In genomic region chr19:14200147-14200841, GRCh38 we compare ENCODE assay signal across 8 cellular contexts. TPM values are rescaled to one million over a fixed set of nuclear protein-coding genes. Genes with fewer than 3 reads are reported as not detected.
DNase-seq lines count a peak whose midpoint lies in the region; ATAC-seq, FAIRE-seq and TF ChIP-seq lines count a peak whose summit lies in the region.
"Not testable (repeated sequence)": the region's sequence is repeated elsewhere in the genome, so short reads cannot be mapped to it uniquely, and the experiment has no call there.

No MANE protein-coding gene starts in this region.

- intact Hi-C loops in lower lobe of right lung (cut with DNase I): not testable (repeated sequence)

- peak; percentile 57 for FAIRE-seq in GM12892 (lab: Jason Lieb, UNC)

- H3K27me3 ChIP-seq in AG04450 (ENCODE audit: control insufficient read depth, insufficient read depth, low read length): peaks cover 13% of the 10 kb centered on the region
- not testable (repeated sequence) for H3K27me3 ChIP-seq in lower lobe of right lung (ENCODE audit: low read depth)

- not testable (repeated sequence) for H3K4me3 ChIP-seq in AG04450 (ENCODE audit: low read depth, low read length); lower lobe of right lung

- peaks cover 12% of the 10 kb centered on the region for H3K4me1 ChIP-seq in lower lobe of right lung

- not testable (repeated sequence) for H3K27ac ChIP-seq in AG04450 (ENCODE audit: low read depth, low read length)
- peak overlapping the region; percentile 11 for H3K27ac ChIP-seq in lower lobe of right lung

- peak; percentile 23 for DNase-seq in AG04450 (ENCODE audit: low read depth, low spot score)
- DNase-seq in GM12892 (ENCODE audit: insufficient read length): not testable (repeated sequence)
- DNase-seq in NCI-H1694 treated with DMSO at 0.1 percent for 48 hours (lab: John Stamatoyannopoulos, UW): peak; percentile 35
- peak; percentile 55 for DNase-seq in UCSD-AML1 (lab: John Stamatoyannopoulos, UW; ENCODE audit: unreplicated experiment)
- DNase-seq in activated gamma-delta T cell treated with Interleukin-2 at 50 U/mL for 16 hours: peak; percentile 51
- peak; percentile 69 for DNase-seq in lower lobe of right lung
- DNase-seq in stimulated activated CD4-positive, alpha-beta T cell treated with anti-CD3 and anti-CD28 coated beads, Interleukin-1b, Interleukin-23, amount 100 ng/mL, for 4 hours (ENCODE audit: low read depth in 2 of 2): peak; percentile 30 to 38

- not testable (repeated sequence) for H3K36me3 ChIP-seq in lower lobe of right lung

- CTCF ChIA-PET in AG04450 (lab: Charles Lee): interaction anchor here (0.6 to 8.0 kb wide), 13 partner anchors 13 to 283 kb away, joined by 3 to 87 read pairs (median 3); partner anchors contain the start of gene ASF1B

- ATAC-seq in esophagus mucosa (peak; percentile 57), lower lobe of right lung (peak; percentile 77 to 78)

- POLR2A ChIA-PET in AG04450 (lab: Yijun Ruan, JAX): interaction anchor here (1.6 kb wide), 1 partner anchor 148 kb away, joined by 5 read pairs; no protein-coding TSS in a partner anchor

- H3K9me3 ChIP-seq in AG04450 (ENCODE audit: control insufficient read depth, insufficient read depth, low read length); lower lobe of right lung: not testable (repeated sequence)

- not testable (repeated sequence) for TF ChIP-seq POLR2A in GM12892 (IDR thresholded peaks at IDR 0.05; ENCODE audit: low read depth, low read length)

- peak; percentile 65 for TF ChIP-seq CTCF in AG04450 (IDR thresholded peaks at IDR 0.05; ENCODE audit: low read depth, low read length)
- TF ChIP-seq CTCF in lower lobe of right lung (IDR thresholded peaks at IDR 0.05): peak; percentile 72

RNA-seq across cellular contexts. Expression of gene ADGRL1, which starts 5.7 kb away (rescaled TPM):
- 2.0 and 2.9 TPM in 2 replicates for polyA plus RNA-seq in AG04450 (2011; rRNA removed)
- 5.7 and 12.6 TPM in 2 replicates for polyA minus RNA-seq in AG04450 (2011; rRNA and poly(A)+ RNA removed)
- polyA plus RNA-seq in GM12892 (2012; ENCODE audit: missing spikeins): 0.40 TPM
- 5.5 TPM for total RNA-seq in esophagus mucosa
- 28.7 TPM for total RNA-seq in lower lobe of right lung
